In genomic region chr10:100993986-100994708, GRCh38 we compare ENCODE assay signal across 2 cellular contexts.
TF ChIP-seq lines count a peak whose summit lies in the region.

No MANE protein-coding gene starts in this region.

TF ChIP-seq in SK-N-SH, 30 proteins besides CTCF, POLR2A, EP300 and RAD21 (continued from another document):
- TF ChIP-seq TAF1 (IDR thresholded peaks at IDR 0.05; ENCODE audit: borderline replicate concordance, low read depth, low read length) (no peak), RFX5 (IDR thresholded peaks at IDR 0.05; ENCODE audit: low read length) (no peak), USF2 (IDR thresholded peaks at IDR 0.05; ENCODE audit: borderline replicate concordance, low read depth, low read length) (no peak), FOSL2 (IDR thresholded peaks at IDR 0.05; ENCODE audit: borderline replicate concordance, low read depth) (no peak), SMC3 (IDR thresholded peaks at IDR 0.05; ENCODE audit: low read depth, low read length) (peak; percentile 78), GABPA (IDR thresholded peaks at IDR 0.05; ENCODE audit: low read depth) (no peak), RXRA (IDR thresholded peaks at IDR 0.05; ENCODE audit: borderline replicate concordance, low read depth) (no peak), RCOR1 (IDR thresholded peaks at IDR 0.05; ENCODE audit: low read length) (no peak), GATA2 (CRISPR knock-in tag; IDR thresholded peaks at IDR 0.05) (no peak), PBX3 (IDR thresholded peaks at IDR 0.05) (no peak), SIN3A (IDR thresholded peaks at IDR 0.05; ENCODE audit: borderline replicate concordance, low read depth, low read length) (0 out of 2 replicates have a peak, but pooled peaks have one; percentile 21), JUND (IDR thresholded peaks at IDR 0.05) (no peak), REST (IDR thresholded peaks at IDR 0.05; ENCODE audit: low read depth, low read length) (no peak), TEAD4 (IDR thresholded peaks at IDR 0.05; ENCODE audit: borderline replicate concordance, insufficient read depth) (no peak)
- TF ChIP-seq, protein P1, sequence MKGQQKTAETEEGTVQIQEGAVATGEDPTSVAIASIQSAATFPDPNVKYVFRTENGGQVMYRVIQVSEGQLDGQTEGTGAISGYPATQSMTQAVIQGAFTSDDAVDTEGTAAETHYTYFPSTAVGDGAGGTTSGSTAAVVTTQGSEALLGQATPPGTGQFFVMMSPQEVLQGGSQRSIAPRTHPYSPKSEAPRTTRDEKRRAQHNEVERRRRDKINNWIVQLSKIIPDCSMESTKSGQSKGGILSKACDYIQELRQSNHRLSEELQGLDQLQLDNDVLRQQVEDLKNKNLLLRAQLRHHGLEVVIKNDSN (IDR thresholded peaks at IDR 0.05; ENCODE audit: borderline replicate concordance, low read depth): no peak

TF ChIP-seq in SK-N-SH treated with all-trans-retinoic acid at 6 μM for 48 hours, 23 proteins besides CTCF, POLR2A, EP300 and RAD21:
- TF ChIP-seq, protein P2, sequence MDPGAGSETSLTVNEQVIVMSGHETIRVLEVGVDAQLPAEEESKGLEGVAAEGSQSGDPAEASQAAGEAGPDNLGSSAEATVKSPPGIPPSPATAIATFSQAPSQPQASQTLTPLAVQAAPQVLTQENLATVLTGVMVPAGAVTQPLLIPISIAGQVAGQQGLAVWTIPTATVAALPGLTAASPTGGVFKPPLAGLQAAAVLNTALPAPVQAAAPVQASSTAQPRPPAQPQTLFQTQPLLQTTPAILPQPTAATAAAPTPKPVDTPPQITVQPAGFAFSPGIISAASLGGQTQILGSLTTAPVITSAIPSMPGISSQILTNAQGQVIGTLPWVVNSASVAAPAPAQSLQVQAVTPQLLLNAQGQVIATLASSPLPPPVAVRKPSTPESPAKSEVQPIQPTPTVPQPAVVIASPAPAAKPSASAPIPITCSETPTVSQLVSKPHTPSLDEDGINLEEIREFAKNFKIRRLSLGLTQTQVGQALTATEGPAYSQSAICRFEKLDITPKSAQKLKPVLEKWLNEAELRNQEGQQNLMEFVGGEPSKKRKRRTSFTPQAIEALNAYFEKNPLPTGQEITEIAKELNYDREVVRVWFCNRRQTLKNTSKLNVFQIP (CRISPR knock-in tag; IDR thresholded peaks at IDR 0.05; ENCODE audit: borderline replicate concordance, low read depth): no peak
- TF ChIP-seq CSDC2 (CRISPR knock-in tag; IDR thresholded peaks at IDR 0.05) (no peak), ZC3H10 (CRISPR knock-in tag; IDR thresholded peaks at IDR 0.05) (no peak), TCF4 (CRISPR knock-in tag; IDR thresholded peaks at IDR 0.05; ENCODE audit: borderline replicate concordance) (no peak), ZFP3 (CRISPR knock-in tag; IDR thresholded peaks at IDR 0.05) (no peak), BACH2 (CRISPR knock-in tag; IDR thresholded peaks at IDR 0.05; ENCODE audit: borderline replicate concordance) (no peak), GLIS3 (CRISPR knock-in tag; IDR thresholded peaks at IDR 0.05) (no peak), TSHZ2 (CRISPR knock-in tag; IDR thresholded peaks at IDR 0.05) (no peak), RARB (CRISPR knock-in tag; IDR thresholded peaks at IDR 0.05) (no peak), CREB5 (CRISPR knock-in tag; IDR thresholded peaks at IDR 0.05; ENCODE audit: low read depth) (no peak), ESRRG (CRISPR knock-in tag; IDR thresholded peaks at IDR 0.05) (no peak), ISL1 (CRISPR knock-in tag; IDR thresholded peaks at IDR 0.05) (no peak), PPARA (CRISPR knock-in tag; IDR thresholded peaks at IDR 0.05; ENCODE audit: borderline replicate concordance) (no peak), SNAI2 (CRISPR knock-in tag; IDR thresholded peaks at IDR 0.05) (no peak)
- TF ChIP-seq, protein P3, sequence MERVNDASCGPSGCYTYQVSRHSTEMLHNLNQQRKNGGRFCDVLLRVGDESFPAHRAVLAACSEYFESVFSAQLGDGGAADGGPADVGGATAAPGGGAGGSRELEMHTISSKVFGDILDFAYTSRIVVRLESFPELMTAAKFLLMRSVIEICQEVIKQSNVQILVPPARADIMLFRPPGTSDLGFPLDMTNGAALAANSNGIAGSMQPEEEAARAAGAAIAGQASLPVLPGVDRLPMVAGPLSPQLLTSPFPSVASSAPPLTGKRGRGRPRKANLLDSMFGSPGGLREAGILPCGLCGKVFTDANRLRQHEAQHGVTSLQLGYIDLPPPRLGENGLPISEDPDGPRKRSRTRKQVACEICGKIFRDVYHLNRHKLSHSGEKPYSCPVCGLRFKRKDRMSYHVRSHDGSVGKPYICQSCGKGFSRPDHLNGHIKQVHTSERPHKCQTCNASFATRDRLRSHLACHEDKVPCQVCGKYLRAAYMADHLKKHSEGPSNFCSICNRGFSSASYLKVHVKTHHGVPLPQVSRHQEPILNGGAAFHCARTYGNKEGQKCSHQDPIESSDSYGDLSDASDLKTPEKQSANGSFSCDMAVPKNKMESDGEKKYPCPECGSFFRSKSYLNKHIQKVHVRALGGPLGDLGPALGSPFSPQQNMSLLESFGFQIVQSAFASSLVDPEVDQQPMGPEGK (CRISPR knock-in tag; IDR thresholded peaks at IDR 0.05; ENCODE audit: borderline replicate concordance): no peak
- TF ChIP-seq, protein P4, sequence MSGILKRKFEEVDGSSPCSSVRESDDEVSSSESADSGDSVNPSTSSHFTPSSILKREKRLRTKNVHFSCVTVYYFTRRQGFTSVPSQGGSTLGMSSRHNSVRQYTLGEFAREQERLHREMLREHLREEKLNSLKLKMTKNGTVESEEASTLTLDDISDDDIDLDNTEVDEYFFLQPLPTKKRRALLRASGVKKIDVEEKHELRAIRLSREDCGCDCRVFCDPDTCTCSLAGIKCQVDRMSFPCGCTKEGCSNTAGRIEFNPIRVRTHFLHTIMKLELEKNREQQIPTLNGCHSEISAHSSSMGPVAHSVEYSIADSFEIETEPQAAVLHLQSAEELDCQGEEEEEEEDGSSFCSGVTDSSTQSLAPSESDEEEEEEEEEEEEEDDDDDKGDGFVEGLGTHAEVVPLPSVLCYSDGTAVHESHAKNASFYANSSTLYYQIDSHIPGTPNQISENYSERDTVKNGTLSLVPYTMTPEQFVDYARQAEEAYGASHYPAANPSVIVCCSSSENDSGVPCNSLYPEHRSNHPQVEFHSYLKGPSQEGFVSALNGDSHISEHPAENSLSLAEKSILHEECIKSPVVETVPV (CRISPR knock-in tag; IDR thresholded peaks at IDR 0.05): no peak
